Comparison of ENCODE assay signal across 8 cellular contexts in genomic region chr3:188061133-188061532, GRCh38.
DNase-seq lines count a peak whose midpoint lies in the region; ATAC-seq, FAIRE-seq and TF ChIP-seq lines count a peak whose summit lies in the region.

No MANE protein-coding gene starts in this region.

- no peak overlapping the region for H3K4me2 ChIP-seq in smooth muscle cell

- POLR2A ChIA-PET in Panc1 (lab: Charles Lee): no interaction called here

- DNase-seq in H54 (ENCODE audit: insufficient read length, low spot score) (peak; percentile 49), Panc1 (ENCODE audit: low read depth, low spot score) (no peak), lower lobe of right lung (no peak), mesenteric fat pad (ENCODE audit: low spot score) (no peak), amniotic stem cell (lab: John Stamatoyannopoulos, UW) (no peak), smooth muscle cell (lab: John Stamatoyannopoulos, UW; ENCODE audit: unreplicated experiment) (no peak)
- DNase-seq in activated effector memory CD4-positive, alpha-beta T cell treated with anti-CD3 and anti-CD28 coated beads, Interleukin-2, amount 50 U/mL, for 16 hours: peak; percentile 84
- DNase-seq in effector CD8-positive, alpha-beta T cell (lab: John Stamatoyannopoulos, UW): no peak

- H4K20me1 ChIP-seq in smooth muscle cell (ENCODE audit: low read depth): no peaks in the 10 kb centered on the region

- CTCF ChIA-PET in Panc1 (lab: Charles Lee): interaction anchor here (0.6 kb wide), 1 partner anchor 147 kb away, joined by 11 read pairs; no protein-coding TSS in a partner anchor

- H3F3A ChIP-seq in smooth muscle cell (ENCODE audit: low read depth): no peaks in the 10 kb centered on the region

- H3K79me2 ChIP-seq in smooth muscle cell (ENCODE audit: low read depth): no peaks in the 10 kb centered on the region

- TF ChIP-seq CTCF in Panc1 (IDR thresholded peaks at IDR 0.05) (peak; percentile 23; the same call in 1 of the 2 replicates), lower lobe of right lung (IDR thresholded peaks at IDR 0.05) (no peak), smooth muscle cell (IDR thresholded peaks at IDR 0.05; ENCODE audit: borderline replicate concordance, insufficient read depth, poor library complexity, severe bottlenecking) (no peak)

- peak; percentile 80 for FAIRE-seq in H54 (lab: Jason Lieb, UNC)

- H3K9ac ChIP-seq in smooth muscle cell (ENCODE audit: low read depth): no peak overlapping the region

- TF ChIP-seq POLR2A in H54 (IDR thresholded peaks at IDR 0.05; ENCODE audit: low read depth, low read length): no peak

- H3K36me3 ChIP-seq in Panc1 (ENCODE audit: control insufficient read depth, insufficient read depth, low read length) (no peaks in the 10 kb centered on the region), lower lobe of right lung (no peaks in the 10 kb centered on the region), smooth muscle cell (ENCODE audit: low read depth) (no peaks in the 10 kb centered on the region)

- H3K9me3 ChIP-seq in Panc1 (ENCODE audit: control insufficient read depth, insufficient read depth, low read depth, low read length) (no peaks in the 10 kb centered on the region), lower lobe of right lung (no peaks in the 10 kb centered on the region), smooth muscle cell (replicated peaks; ENCODE audit: low read depth) (no peaks in the 10 kb centered on the region)

- H3K27ac ChIP-seq in Panc1 (ENCODE audit: low read length): no peak overlapping the region
- H3K27ac ChIP-seq in lower lobe of right lung: no peak overlapping the region
- no peak overlapping the region for H3K27ac ChIP-seq in smooth muscle cell (ENCODE audit: low read depth)

- ATAC-seq in Panc1: peak; percentile 71; the same call in 1 of the 2 replicates
- ATAC-seq in lower lobe of right lung: peak; percentile 77 to 88

- H3K27me3 ChIP-seq in Panc1 (ENCODE audit: control insufficient read depth, insufficient read depth, low read length) (no peaks in the 10 kb centered on the region), lower lobe of right lung (ENCODE audit: low read depth) (no peaks in the 10 kb centered on the region), smooth muscle cell (ENCODE audit: low read depth) (no peaks in the 10 kb centered on the region)

- H3K4me3 ChIP-seq in Panc1 (ENCODE audit: low read depth in 2 of 2, low read length in 2 of 2): no peak overlapping the region
- H3K4me3 ChIP-seq in lower lobe of right lung: no peak overlapping the region
- no peak overlapping the region for H3K4me3 ChIP-seq in smooth muscle cell

- intact Hi-C loops in Panc1 (cut with micrococcal nuclease; ENCODE audit: unreplicated experiment) (no loop called here), lower lobe of right lung (cut with DNase I) (no loop called here)

- no peaks in the 10 kb centered on the region for H3K4me1 ChIP-seq in Panc1 (ENCODE audit: control insufficient read depth, insufficient read depth, low read length)
- H3K4me1 ChIP-seq in lower lobe of right lung: peaks cover 19% of the 10 kb centered on the region
- H3K4me1 ChIP-seq in smooth muscle cell (ENCODE audit: low read depth): no peaks in the 10 kb centered on the region

- no peak overlapping the region for H2AFZ ChIP-seq in smooth muscle cell (ENCODE audit: low read depth)

- BruUV-seq in Panc1 (replicated peaks; lab: Mats Ljungman, UMichigan): no TSS peak

- 40% methylated on average over 2 of the region's 2 CpGs for WGBS in smooth muscle cell (ENCODE audit: low lambda C conversion rate)

- in situ Hi-C loops in Panc1 (cut with HindIII; ENCODE audit: low pct_unique_long_range_greater_than_20kb, low sequenced_read_pairs): no loop called here

Comparison
In these comparisons a context has a peak if more than half of its experiments do, and no peak if none do; other contexts are left out.
1. DNase-seq: peak in H54 (single experiment) and activated effector memory CD4-positive, alpha-beta T cell treated with anti-CD3 and anti-CD28 coated beads, Interleukin-2, amount 50 U/mL, for 16 hours (single experiment); none in Panc1 (single experiment), lower lobe of right lung (single experiment), mesenteric fat pad (single experiment), amniotic stem cell (single experiment), effector CD8-positive, alpha-beta T cell (single experiment) and smooth muscle cell (single experiment).